8 cellular contexts compared by ENCODE assay signal in genomic region chr4:184282895-184283654, GRCh38.
A peak's percentile ranks its signal among the peaks of the same experiment; 100 is the strongest.
DNase-seq lines count a peak whose midpoint lies in the region; ATAC-seq and TF ChIP-seq lines count a peak whose summit lies in the region.

No MANE protein-coding gene starts in this region.

- H3K36me3 ChIP-seq in GM23338 (ENCODE audit: insufficient read depth) (no peaks in the 10 kb centered on the region), mesendoderm (ENCODE audit: control insufficient read depth, insufficient read depth, low read length) (no peaks in the 10 kb centered on the region)

- H3K36me3 Mint-ChIP-seq in GM23338 (ENCODE audit: low read depth) (peaks cover 2% of the 10 kb centered on the region; the same call in 1 of the 3 replicates), type B pancreatic cell (no peaks in the 10 kb centered on the region)

- no peaks in the 10 kb centered on the region for H3F3A ChIP-seq in GM23338 (replicated peaks; ENCODE audit: low read depth)

- no peak overlapping the region for H2AK5ac ChIP-seq in mesendoderm (ENCODE audit: low read length)

- H4K5ac ChIP-seq in mesendoderm (ENCODE audit: low read length): no peak overlapping the region

- H3K27me3 Mint-ChIP-seq in GM23338 (ENCODE audit: insufficient read depth, low read depth, poor library complexity): peaks cover 7% of the 10 kb centered on the region
- no peaks in the 10 kb centered on the region for H3K27me3 Mint-ChIP-seq in type B pancreatic cell

- DNase-seq in NCI-H2029 (lab: John Stamatoyannopoulos, UW) (peak; percentile 56), GM23338 (ENCODE audit: low spot score) (no peak), NCI-H524 treated with DMSO at 0.1 percent for 48 hours (lab: John Stamatoyannopoulos, UW) (no peak), type B pancreatic cell (ENCODE audit: extremely low spot score, unreplicated experiment) (no peak), mesendoderm (no peak)

- no peak overlapping the region for H3K4me2 ChIP-seq in GM23338
- H3K4me2 ChIP-seq in mesendoderm (ENCODE audit: low read length): no peak overlapping the region

- H3K27me3 ChIP-seq in layer of hippocampus (ENCODE audit: control insufficient read depth, insufficient read depth, low read length) (no peaks in the 10 kb centered on the region), GM23338 (ENCODE audit: insufficient read depth) (no peaks in the 10 kb centered on the region), mesendoderm (ENCODE audit: insufficient read depth, low read length, poor library complexity) (no peaks in the 10 kb centered on the region)

- no peak overlapping the region for H3K23ac ChIP-seq in mesendoderm (ENCODE audit: low read length)

- no peaks in the 10 kb centered on the region for H4K20me1 ChIP-seq in GM23338 (replicated peaks; ENCODE audit: insufficient read depth)

- H4K8ac ChIP-seq in mesendoderm (ENCODE audit: low read depth, low read length): no peak overlapping the region

- ATAC-seq in GM21786 (IDR thresholded peaks at IDR 0.05; ENCODE audit: unreplicated experiment) (peak; percentile 57), GM23338 (no peak)

- no peak overlapping the region for H3K18ac ChIP-seq in mesendoderm (ENCODE audit: low read length)

- H3K27ac Mint-ChIP-seq in GM23338 (no peak overlapping the region), type B pancreatic cell (no peak overlapping the region)

- H2BK120ac ChIP-seq in mesendoderm (ENCODE audit: low read depth, low read length): no peak overlapping the region

- no peak for TF ChIP-seq CTCF in GM23338 (conservative IDR thresholded peaks at IDR 0.05; ENCODE audit: low read depth in 2 of 2)
- TF ChIP-seq CTCF in type B pancreatic cell (conservative IDR thresholded peaks at IDR 0.05): no peak

- no peaks in the 10 kb centered on the region for H3K79me2 ChIP-seq in GM23338 (replicated peaks; ENCODE audit: insufficient read depth)
- H3K79me2 ChIP-seq in mesendoderm (ENCODE audit: control insufficient read depth, insufficient read depth, low read length): no peaks in the 10 kb centered on the region

- H3K4me1 Mint-ChIP-seq in GM23338: peaks cover 6% of the 10 kb centered on the region; the same call in 2 of the 3 replicates
- peaks cover 10% of the 10 kb centered on the region for H3K4me1 Mint-ChIP-seq in type B pancreatic cell (ENCODE audit: unreplicated experiment)

- H3K79me1 ChIP-seq in mesendoderm (ENCODE audit: low read length): no peaks in the 10 kb centered on the region

- H3K9me3 Mint-ChIP-seq in GM23338 (peaks cover 4% of the 10 kb centered on the region), type B pancreatic cell (no peaks in the 10 kb centered on the region)

- no peak overlapping the region for H2AFZ ChIP-seq in GM23338

- peak overlapping the region; percentile 84 for H3K27ac ChIP-seq in layer of hippocampus (ENCODE audit: low read depth, low read length)
- no peak overlapping the region for H3K27ac ChIP-seq in GM23338 (ENCODE audit: low read depth)
- no peak overlapping the region for H3K27ac ChIP-seq in mesendoderm (ENCODE audit: low read depth, low read length)

- H3K56ac ChIP-seq in mesendoderm (ENCODE audit: low read length): no peak overlapping the region

- no CpG with 5 or more reads among the region's 9 CpGs for WGBS in mesendoderm (ENCODE audit: extremely low coverage, insufficient coverage, low lambda C conversion rate)

- H3K4ac ChIP-seq in mesendoderm (ENCODE audit: low read depth, low read length): no peak overlapping the region

- no peak overlapping the region for H2BK5ac ChIP-seq in mesendoderm (ENCODE audit: low read length)

- H3K4me1 ChIP-seq in GM23338 (ENCODE audit: insufficient read depth): 0 out of 2 replicates have a peak, but pooled peaks cover 3% of the 10 kb centered on the region
- no peaks in the 10 kb centered on the region for H3K4me1 ChIP-seq in mesendoderm (ENCODE audit: control insufficient read depth, low read depth, low read length)

- H3K9me2 ChIP-seq in GM23338 (ENCODE audit: insufficient read depth): no peaks in the 10 kb centered on the region

- H3K4me3 Mint-ChIP-seq in GM23338: no peak overlapping the region
- H3K4me3 Mint-ChIP-seq in type B pancreatic cell: no peak overlapping the region

- no peak overlapping the region for H2BK15ac ChIP-seq in mesendoderm (replicated peaks; ENCODE audit: low read depth)

- TF ChIP-seq POLR2A in GM18526 (IDR thresholded peaks at IDR 0.05; ENCODE audit: extremely low read depth, insufficient read length): peak; percentile 49

- H3K9ac ChIP-seq in mesendoderm (ENCODE audit: low read length): no peak overlapping the region

- no peak overlapping the region for H3K4me3 ChIP-seq in GM23338
- H3K4me3 ChIP-seq in mesendoderm (ENCODE audit: low read length): no peak overlapping the region

TF ChIP-seq in GM23338, 12 proteins besides CTCF, POLR2A, EP300 and RAD21 (continues in another document):
- no peak for TF ChIP-seq ZNF331 (CRISPR knock-in tag; IDR thresholded peaks at IDR 0.05; ENCODE audit: low read depth)
- TF ChIP-seq POLR2AphosphoS5 (IDR thresholded peaks at IDR 0.05; ENCODE audit: low read depth): no peak
- no peak for TF ChIP-seq EZH2phosphoT487 (IDR thresholded peaks at IDR 0.05; ENCODE audit: unreplicated experiment)
- no peak for TF ChIP-seq ZNF462 (CRISPR knock-in tag; IDR thresholded peaks at IDR 0.05)
- TF ChIP-seq ETS1 (IDR thresholded peaks at IDR 0.05): no peak
- TF ChIP-seq ZNF114 (CRISPR knock-in tag; IDR thresholded peaks at IDR 0.05): no peak
